1 cellular context compared by ENCODE assay signal in the genomic region with DNA sequence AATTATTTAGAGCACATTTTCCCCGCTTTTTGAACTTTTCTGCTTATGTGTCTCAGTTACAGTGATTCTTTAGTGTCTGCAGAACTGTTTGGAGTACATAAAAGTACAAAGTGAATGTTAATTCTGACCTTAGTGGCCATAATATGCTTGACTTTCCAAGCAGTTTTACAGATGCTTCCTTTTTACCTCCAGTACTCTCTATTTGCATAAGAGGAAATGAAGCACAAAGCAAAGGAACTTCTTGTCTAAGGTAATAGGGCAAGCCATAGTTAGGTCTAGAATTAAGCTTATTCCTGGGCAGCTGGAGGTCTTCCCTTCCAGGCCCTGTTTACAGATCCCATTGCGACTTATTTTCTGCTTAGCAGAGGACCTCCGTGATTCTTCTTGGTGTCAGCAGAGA.
TF ChIP-seq lines count a peak whose summit lies in the region.

No MANE protein-coding gene starts in this region.

TF ChIP-seq in GM12878, 131 proteins besides CTCF, POLR2A, EP300 and RAD21:
- TF ChIP-seq RUNX3 (IDR thresholded peaks at IDR 0.05; ENCODE audit: low read length) = no peak
- no peak for TF ChIP-seq CBFB (IDR thresholded peaks at IDR 0.05; ENCODE audit: low read depth)
- no peak for TF ChIP-seq LARP7 (IDR thresholded peaks at IDR 0.05)
- no peak for TF ChIP-seq BCL11A (IDR thresholded peaks at IDR 0.05; ENCODE audit: low read depth, low read length)
- 0 out of 2 replicates have a peak, but pooled peaks have one; percentile 22 for TF ChIP-seq SPI1 (IDR thresholded peaks at IDR 0.05; ENCODE audit: borderline replicate concordance, insufficient read depth, low read depth, low read length)
- TF ChIP-seq NFXL1 (IDR thresholded peaks at IDR 0.05; ENCODE audit: borderline replicate concordance) = no peak
- no peak for TF ChIP-seq ZBED1 (IDR thresholded peaks at IDR 0.05; ENCODE audit: borderline replicate concordance)
- TF ChIP-seq, protein P1, sequence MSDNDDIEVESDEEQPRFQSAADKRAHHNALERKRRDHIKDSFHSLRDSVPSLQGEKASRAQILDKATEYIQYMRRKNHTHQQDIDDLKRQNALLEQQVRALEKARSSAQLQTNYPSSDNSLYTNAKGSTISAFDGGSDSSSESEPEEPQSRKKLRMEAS (IDR thresholded peaks at IDR 0.05; ENCODE audit: low read depth, low read length) = no peak
- no peak for TF ChIP-seq NR2C1 (IDR thresholded peaks at IDR 0.05)
- TF ChIP-seq NR2F1 (conservative IDR thresholded peaks at IDR 0.05) = no peak
- TF ChIP-seq SMC3 (IDR thresholded peaks at IDR 0.05; ENCODE audit: borderline replicate concordance, low read length) = no peak
- TF ChIP-seq POU2F2 (IDR thresholded peaks at IDR 0.05; ENCODE audit: borderline replicate concordance, low read depth, low read length) = peak; percentile 79; the same call in 1 of the 3 replicates
- TF ChIP-seq, protein P2, sequence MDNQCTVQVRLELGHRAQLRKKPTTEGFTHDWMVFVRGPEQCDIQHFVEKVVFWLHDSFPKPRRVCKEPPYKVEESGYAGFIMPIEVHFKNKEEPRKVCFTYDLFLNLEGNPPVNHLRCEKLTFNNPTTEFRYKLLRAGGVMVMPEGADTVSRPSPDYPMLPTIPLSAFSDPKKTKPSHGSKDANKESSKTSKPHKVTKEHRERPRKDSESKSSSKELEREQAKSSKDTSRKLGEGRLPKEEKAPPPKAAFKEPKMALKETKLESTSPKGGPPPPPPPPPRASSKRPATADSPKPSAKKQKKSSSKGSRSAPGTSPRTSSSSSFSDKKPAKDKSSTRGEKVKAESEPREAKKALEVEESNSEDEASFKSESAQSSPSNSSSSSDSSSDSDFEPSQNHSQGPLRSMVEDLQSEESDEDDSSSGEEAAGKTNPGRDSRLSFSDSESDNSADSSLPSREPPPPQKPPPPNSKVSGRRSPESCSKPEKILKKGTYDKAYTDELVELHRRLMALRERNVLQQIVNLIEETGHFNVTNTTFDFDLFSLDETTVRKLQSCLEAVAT (IDR thresholded peaks at IDR 0.05) = no peak
TF ChIP-seq in GM12878: peak in this region for 2.
